ENCODE assay signal across 11 cellular contexts in genomic region chr2:213316001-213316735, GRCh38. TPM values are rescaled to one million over a fixed set of nuclear protein-coding genes. Genes with fewer than 3 reads are reported as not detected.
A peak's percentile ranks its signal among the peaks of the same experiment; 100 is the strongest.
DNase-seq lines count a peak whose midpoint lies in the region; ATAC-seq, FAIRE-seq and TF ChIP-seq lines count a peak whose summit lies in the region.
"Had no signal": no experiment of that assay in that cellular context is flagged by ENCODE, and none has a peak within 500 bp of the region (broad histone marks: within the 10 kb centered on the region; RNA-seq: fewer than 3 reads in every experiment).

No MANE protein-coding gene starts in this region.

- no peak overlapping the region for H3K9ac ChIP-seq in smooth muscle cell (ENCODE audit: low read depth)

- FAIRE-seq in urothelium cell line (lab: Jason Lieb, UNC): no peak

- no peak for ATAC-seq in GM18868 (IDR thresholded peaks at IDR 0.05; ENCODE audit: unreplicated experiment)
- ATAC-seq in Right ventricle myocardium inferior: no peak

- no peaks in the 10 kb centered on the region for H3F3A ChIP-seq in smooth muscle cell (ENCODE audit: low read depth)

- H3K27me3 ChIP-seq in smooth muscle cell (ENCODE audit: low read depth): no peaks in the 10 kb centered on the region

- H3K27ac ChIP-seq in smooth muscle cell (ENCODE audit: low read depth): peak overlapping the region; percentile 29

- 84% methylated on average over 3 of the region's 3 CpGs for WGBS in smooth muscle cell (ENCODE audit: low lambda C conversion rate)

- DNase-seq in H4 (ENCODE audit: low spot score) (peak; percentile 43), NCI-H446 treated with DMSO at 0.1 percent for 48 hours (lab: John Stamatoyannopoulos, UW) (peak; percentile 84), choroid plexus epithelial cell (ENCODE audit: low read depth) (peak; percentile 90), smooth muscle cell (lab: John Stamatoyannopoulos, UW; ENCODE audit: unreplicated experiment) (no peak), urothelium cell line (ENCODE audit: low spot score) (no peak), Right ventricle myocardium inferior (ENCODE audit: missing footprints) (no peak)
- DNase-seq: activated CD4-positive, alpha-beta memory T cell treated with anti-CD3 and anti-CD28 coated beads, Interleukin-2, amount 10 ng/mL, durations not matched to agents 7 days and 5 days; hypothalamus; KG1; NCI-H526 had no signal

- H2AFZ ChIP-seq in smooth muscle cell (ENCODE audit: low read depth): no peak overlapping the region

- no peak overlapping the region for H3K4me2 ChIP-seq in smooth muscle cell

- TF ChIP-seq CTCF in choroid plexus epithelial cell (conservative IDR thresholded peaks at IDR 0.05; ENCODE audit: low read depth, low read length) (no peak), smooth muscle cell (IDR thresholded peaks at IDR 0.05; ENCODE audit: borderline replicate concordance, insufficient read depth, poor library complexity, severe bottlenecking) (no peak)

- peaks cover 21% of the 10 kb centered on the region for H3K36me3 ChIP-seq in smooth muscle cell (ENCODE audit: low read depth)

- no peaks in the 10 kb centered on the region for H3K4me1 ChIP-seq in smooth muscle cell (ENCODE audit: low read depth)

- H3K9me3 ChIP-seq in smooth muscle cell (replicated peaks; ENCODE audit: low read depth): no peaks in the 10 kb centered on the region

- H3K4me3 ChIP-seq in choroid plexus epithelial cell (ENCODE audit: low read depth, low read length) (no peak overlapping the region), smooth muscle cell (no peak overlapping the region)

- H4K20me1 ChIP-seq in smooth muscle cell (ENCODE audit: low read depth): no peaks in the 10 kb centered on the region

- no peaks in the 10 kb centered on the region for H3K79me2 ChIP-seq in smooth muscle cell (ENCODE audit: low read depth)

- intact Hi-C loops in Right ventricle myocardium inferior (cut with DNase I): no loop called here

RNA-seq across cellular contexts. Expression of gene SPAG16, which starts 31.9 kb away (rescaled TPM):
- 24.8 and 25.1 TPM in 2 replicates for total RNA-seq in H4 (2014; rRNA removed; shearing (Covaris generic))
- 40.6 and 51.4 TPM in 2 replicates for total RNA-seq in smooth muscle cell
- 32.1 and 32.6 TPM in 2 replicates for polyA plus RNA-seq in smooth muscle cell
- total RNA-seq in Right ventricle myocardium inferior: 16.6 TPM

Comparison
In these comparisons a context has a peak if more than half of its experiments do, and no peak if none do; other contexts are left out.
1. DNase-seq: peak in H4 (single experiment), NCI-H446 treated with DMSO at 0.1 percent for 48 hours (single experiment) and choroid plexus epithelial cell (single experiment); none in smooth muscle cell (single experiment), urothelium cell line (single experiment) and Right ventricle myocardium inferior (single experiment).